In the genomic region with DNA sequence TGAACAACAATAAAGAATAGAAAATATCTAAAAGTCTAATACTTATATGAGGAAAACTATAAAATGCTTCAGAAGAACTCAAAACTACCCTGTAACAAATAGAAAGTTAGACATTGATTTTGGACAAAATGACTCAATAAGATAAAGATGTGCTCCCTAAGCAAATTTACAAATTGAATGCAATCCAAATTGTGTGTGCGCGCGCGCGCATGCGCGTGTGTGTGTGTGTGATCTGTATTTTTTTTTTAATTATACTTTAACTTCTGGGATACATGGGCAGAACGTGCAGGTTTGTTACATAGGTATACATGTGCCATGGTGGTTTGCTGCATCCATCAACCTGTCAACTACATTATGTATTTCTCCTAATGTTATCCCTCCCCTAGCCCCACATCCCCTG, we compare ENCODE assay signal across 34 cellular contexts.
"Had no signal": no experiment of that assay in that cellular context is flagged by ENCODE, and none has a peak within 500 bp of the region (broad histone marks: within the 10 kb centered on the region; RNA-seq: fewer than 3 reads in every experiment).

No MANE protein-coding gene starts in this region.

- H3K27me3 ChIP-seq: MG63 had no signal

- H3K9me3 ChIP-seq: MG63 had no signal

- H3K4me3 ChIP-seq: MG63 had no signal

- H3K36me3 ChIP-seq: MG63 had no signal

- DNase-seq: Karpas-422, Kasumi-1, MG63, MM.1S, MV-4-11, NCI-H1048, NCI-H1092, NCI-H1092 treated with DMSO at 0.1 percent for 48 hours, NCI-H1105, NCI-H1105 treated with DMSO at 0.1 percent for 48 hours, NCI-H1417, NCI-H1417 treated with DMSO at 0.1 percent for 48 hours, NCI-H1436, NCI-H1436 treated with DMSO at 0.1 percent for 48 hours, NCI-H146, NCI-H1694, NCI-H1694 treated with DMSO at 0.1 percent for 48 hours, NCI-H187, NCI-H187 treated with DMSO at 0.1 percent for 48 hours, NCI-H1930, NCI-H2029, NCI-H2029 treated with DMSO at 0.1 percent for 48 hours, NCI-H2081, NCI-H2081 treated with DMSO at 0.1 percent for 48 hours, NCI-H2107, NCI-H2171, NCI-H2171 treated with DMSO at 0.1 percent for 48 hours, NCI-H2227 treated with DMSO at 0.1 percent for 48 hours, NCI-H226, NCI-H345, NCI-H446, NCI-H446 treated with DMSO at 0.1 percent for 48 hours, NCI-H510A, NCI-H510A treated with DMSO at 0.1 percent for 48 hours had no signal
